ENCODE assay signal across 18 cellular contexts in genomic region chr3:86985427-86985826, GRCh38. TPM values are rescaled to one million over a fixed set of nuclear protein-coding genes. Genes with fewer than 3 reads are reported as not detected.
A peak's percentile ranks its signal among the peaks of the same experiment; 100 is the strongest.
DNase-seq lines count a peak whose midpoint lies in the region; ATAC-seq and TF ChIP-seq lines count a peak whose summit lies in the region.
"Had no signal": no experiment of that assay in that cellular context is flagged by ENCODE, and none has a peak within 500 bp of the region (broad histone marks: within the 10 kb centered on the region; RNA-seq: fewer than 3 reads in every experiment).

No MANE protein-coding gene starts in this region.

- POLR2A ChIA-PET in AG04449 (lab: Yijun Ruan, JAX), result no interaction called here
- POLR2A ChIA-PET in SK-N-SH (lab: Yijun Ruan, JAX), result no interaction called here

- ATAC-seq in GM21825 (IDR thresholded peaks at IDR 0.05; ENCODE audit: unreplicated experiment), result no peak
- ATAC-seq in foreskin keratinocyte, result no peak
- ATAC-seq in omental fat pad (ENCODE audit: low FRiP score), result no peak
- ATAC-seq: activated naive CD8-positive, alpha-beta T cell treated with anti-CD3 and anti-CD28 coated beads, Interleukin-2, amount 50 U/mL, for 24 hours; PC-3 had no signal

- no peaks in the 10 kb centered on the region for H3K9me2 ChIP-seq in SK-N-SH

- no peaks in the 10 kb centered on the region for H3K27me3 ChIP-seq in skeletal muscle satellite cell (ENCODE audit: control insufficient read depth, insufficient read depth, low read length)
- no peaks in the 10 kb centered on the region for H3K27me3 ChIP-seq in foreskin keratinocyte
- peaks cover 20% of the 10 kb centered on the region for H3K27me3 ChIP-seq in SK-N-SH (ENCODE audit: insufficient read depth)

- CTCF ChIA-PET in AG04449 (lab: Yijun Ruan, JAX) (interaction anchor here (0.8 to 1.8 kb wide), 6 partner anchors 21 to 212 kb away, joined by 3 to 5 read pairs (median 4); no protein-coding TSS in a partner anchor), SK-N-SH (lab: Yijun Ruan, JAX) (no interaction called here)

- TF ChIP-seq CTCF in AG04449 (IDR thresholded peaks at IDR 0.05; ENCODE audit: insufficient read depth, low read length, missing control alignments) (no peak), foreskin fibroblast (IDR thresholded peaks at IDR 0.05; ENCODE audit: low read depth, low read length) (no peak), foreskin keratinocyte (conservative IDR thresholded peaks at IDR 0.05) (no peak), SK-N-SH (IDR thresholded peaks at IDR 0.05) (no peak), omental fat pad (IDR thresholded peaks at IDR 0.05) (no peak)

- H2AFZ ChIP-seq in SK-N-SH (ENCODE audit: low read depth), result no peak overlapping the region

- H3K4me3 ChIP-seq in AG04449 (ENCODE audit: low read depth, low read length), result peak overlapping the region; percentile 39
- no peak overlapping the region for H3K4me3 ChIP-seq in SK-N-MC
- H3K4me3 ChIP-seq in foreskin fibroblast (ENCODE audit: low read depth in 1 of 2, low read length in 2 of 2), result peak overlapping the region; percentile 91 to 99
- H3K4me3 ChIP-seq in skeletal muscle satellite cell (ENCODE audit: low read length), result peak overlapping the region; percentile 60
- no peak overlapping the region for H3K4me3 ChIP-seq in SK-N-SH (ENCODE audit: low read depth in 2 of 2, low read length in 1 of 2)

- no peak for DNase-seq in AG04449 (ENCODE audit: low read depth, low spot score)
- DNase-seq in SK-N-MC (ENCODE audit: low read depth, low spot score), result no peak
- DNase-seq in foreskin fibroblast, result no peak
- DNase-seq in foreskin keratinocyte, result no peak
- no peak for DNase-seq in SK-N-SH
- DNase-seq in omental fat pad (ENCODE audit: low spot score), result no peak
- DNase-seq: activated CD4-positive, alpha-beta memory T cell treated with anti-CD3 and anti-CD28 coated beads, Interleukin-2, amount 10 ng/mL, durations not matched to agents 7 days and 5 days; activated naive CD8-positive, alpha-beta T cell treated with anti-CD3 and anti-CD28 coated beads, Interleukin-2, amount 50 U/mL, for 24 hours; activated T-cell treated with anti-CD3 and anti-CD28 coated beads, Interleukin-2, amount 50 U/mL, for 48 hours; COR-L47; H9; head of caudate nucleus; kidney; NCI-H1930; NCI-H526 treated with DMSO at 0.1 percent for 48 hours; PC-3 had no signal

- H3K9me3 ChIP-seq in SK-N-MC (ENCODE audit: low read depth, low read length) (no peaks in the 10 kb centered on the region), skeletal muscle satellite cell (replicated peaks; ENCODE audit: low read length) (no peaks in the 10 kb centered on the region), SK-N-SH (no peaks in the 10 kb centered on the region)

- H3F3A ChIP-seq in SK-N-SH (replicated peaks; ENCODE audit: insufficient read depth), result no peaks in the 10 kb centered on the region

- H3K4me1 ChIP-seq in skeletal muscle satellite cell (ENCODE audit: control insufficient read depth, insufficient read depth, low read length) (peaks cover 71% of the 10 kb centered on the region), foreskin keratinocyte (no peaks in the 10 kb centered on the region), SK-N-SH (ENCODE audit: control insufficient read depth in 1 of 2, insufficient read depth in 2 of 2, low read depth in 1 of 2, low read length in 1 of 2) (peaks cover under 1 to 5% of the 10 kb centered on the region in 2 experiments; a peak in 2 of 4 replicates)

- TF ChIP-seq EP300 in SK-N-SH (IDR thresholded peaks at IDR 0.05; ENCODE audit: borderline replicate concordance in 1 of 2, low read depth in 1 of 2, low read length in 1 of 2), result no peak

- no peak for TF ChIP-seq RAD21 in SK-N-SH (IDR thresholded peaks at IDR 0.05; ENCODE audit: low read length)

- H3K79me2 ChIP-seq in SK-N-SH (ENCODE audit: insufficient read depth), result no peaks in the 10 kb centered on the region

- H3K9ac ChIP-seq in SK-N-MC (ENCODE audit: insufficient read length), result no peak overlapping the region
- H3K9ac ChIP-seq in skeletal muscle satellite cell (ENCODE audit: low read depth, low read length), result peak overlapping the region; percentile 98
- no peak overlapping the region for H3K9ac ChIP-seq in SK-N-SH

- H3K4me2 ChIP-seq in skeletal muscle satellite cell (ENCODE audit: low read length) (peak overlapping the region; percentile 77), SK-N-SH (no peak overlapping the region)

- H3K27ac ChIP-seq in SK-N-MC (0 out of 2 replicates have a peak overlapping the region, but pooled peaks have one; percentile 28), foreskin keratinocyte (no peak overlapping the region), SK-N-SH (ENCODE audit: low read depth in 2 of 2, low read length in 1 of 2) (no peak overlapping the region)

- 39% methylated on average over 1 of the region's 1 CpG for WGBS in SK-N-SH (ENCODE audit: low lambda C conversion rate)

- no peaks in the 10 kb centered on the region for H4K20me1 ChIP-seq in SK-N-SH (ENCODE audit: insufficient read depth)

- H3K36me3 ChIP-seq in SK-N-MC (ENCODE audit: insufficient read depth, low read length), result no peaks in the 10 kb centered on the region
- peaks cover 4% of the 10 kb centered on the region for H3K36me3 ChIP-seq in skeletal muscle satellite cell (ENCODE audit: insufficient read depth, low read length)
- no peaks in the 10 kb centered on the region for H3K36me3 ChIP-seq in SK-N-SH (replicated peaks in 1 of 2; ENCODE audit: control insufficient read depth in 1 of 2, insufficient read depth in 2 of 2, low read length in 1 of 2)

TF ChIP-seq in SK-N-SH, 30 proteins besides CTCF, POLR2A, EP300 and RAD21:
- TF ChIP-seq PBX3 (IDR thresholded peaks at IDR 0.05), result no peak
- no peak for TF ChIP-seq JUND (IDR thresholded peaks at IDR 0.05)
- TF ChIP-seq GABPA (IDR thresholded peaks at IDR 0.05; ENCODE audit: low read depth), result no peak
- TF ChIP-seq MEF2A (IDR thresholded peaks at IDR 0.05; ENCODE audit: borderline replicate concordance, low read depth), result no peak
- no peak for TF ChIP-seq FOXJ3 (CRISPR knock-in tag; IDR thresholded peaks at IDR 0.05)
- TF ChIP-seq, protein P1, sequence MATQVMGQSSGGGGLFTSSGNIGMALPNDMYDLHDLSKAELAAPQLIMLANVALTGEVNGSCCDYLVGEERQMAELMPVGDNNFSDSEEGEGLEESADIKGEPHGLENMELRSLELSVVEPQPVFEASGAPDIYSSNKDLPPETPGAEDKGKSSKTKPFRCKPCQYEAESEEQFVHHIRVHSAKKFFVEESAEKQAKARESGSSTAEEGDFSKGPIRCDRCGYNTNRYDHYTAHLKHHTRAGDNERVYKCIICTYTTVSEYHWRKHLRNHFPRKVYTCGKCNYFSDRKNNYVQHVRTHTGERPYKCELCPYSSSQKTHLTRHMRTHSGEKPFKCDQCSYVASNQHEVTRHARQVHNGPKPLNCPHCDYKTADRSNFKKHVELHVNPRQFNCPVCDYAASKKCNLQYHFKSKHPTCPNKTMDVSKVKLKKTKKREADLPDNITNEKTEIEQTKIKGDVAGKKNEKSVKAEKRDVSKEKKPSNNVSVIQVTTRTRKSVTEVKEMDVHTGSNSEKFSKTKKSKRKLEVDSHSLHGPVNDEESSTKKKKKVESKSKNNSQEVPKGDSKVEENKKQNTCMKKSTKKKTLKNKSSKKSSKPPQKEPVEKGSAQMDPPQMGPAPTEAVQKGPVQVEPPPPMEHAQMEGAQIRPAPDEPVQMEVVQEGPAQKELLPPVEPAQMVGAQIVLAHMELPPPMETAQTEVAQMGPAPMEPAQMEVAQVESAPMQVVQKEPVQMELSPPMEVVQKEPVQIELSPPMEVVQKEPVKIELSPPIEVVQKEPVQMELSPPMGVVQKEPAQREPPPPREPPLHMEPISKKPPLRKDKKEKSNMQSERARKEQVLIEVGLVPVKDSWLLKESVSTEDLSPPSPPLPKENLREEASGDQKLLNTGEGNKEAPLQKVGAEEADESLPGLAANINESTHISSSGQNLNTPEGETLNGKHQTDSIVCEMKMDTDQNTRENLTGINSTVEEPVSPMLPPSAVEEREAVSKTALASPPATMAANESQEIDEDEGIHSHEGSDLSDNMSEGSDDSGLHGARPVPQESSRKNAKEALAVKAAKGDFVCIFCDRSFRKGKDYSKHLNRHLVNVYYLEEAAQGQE (IDR thresholded peaks at IDR 0.05; ENCODE audit: low read depth, low read length), result no peak
- TF ChIP-seq RFX5 (IDR thresholded peaks at IDR 0.05; ENCODE audit: low read length), result no peak
- TF ChIP-seq MXI1 (IDR thresholded peaks at IDR 0.05; ENCODE audit: low read depth, low read length), result no peak
- TF ChIP-seq, protein P2, sequence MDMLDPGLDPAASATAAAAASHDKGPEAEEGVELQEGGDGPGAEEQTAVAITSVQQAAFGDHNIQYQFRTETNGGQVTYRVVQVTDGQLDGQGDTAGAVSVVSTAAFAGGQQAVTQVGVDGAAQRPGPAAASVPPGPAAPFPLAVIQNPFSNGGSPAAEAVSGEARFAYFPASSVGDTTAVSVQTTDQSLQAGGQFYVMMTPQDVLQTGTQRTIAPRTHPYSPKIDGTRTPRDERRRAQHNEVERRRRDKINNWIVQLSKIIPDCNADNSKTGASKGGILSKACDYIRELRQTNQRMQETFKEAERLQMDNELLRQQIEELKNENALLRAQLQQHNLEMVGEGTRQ (IDR thresholded peaks at IDR 0.05; ENCODE audit: borderline replicate concordance, low read depth, low read length), result no peak

RNA-seq across cellular contexts. Expression of gene VGLL3, which starts 5.5 kb away (rescaled TPM):
- 59.0 and 59.3 TPM in 2 replicates for total RNA-seq in skeletal muscle satellite cell (2012; rRNA removed)
- total RNA-seq in foreskin keratinocyte (1.3 and 1.8 TPM in 2 replicates), omental fat pad (10 to 100 TPM; 36.9 to 99.6 (median 70.9) TPM)
- polyA plus RNA-seq in foreskin keratinocyte (0.11 and 0.18 TPM in 2 replicates), SK-N-SH (2012; rRNA removed) (not detected in 2 replicates)
- not detected in 2 replicates for polyA plus RNA-seq in SK-N-SH (2012; cell fraction: cytosol; rRNA removed)
- polyA plus RNA-seq in SK-N-SH (2012; cell fraction: nucleus; rRNA removed), result not detected in 2 replicates
- total RNA-seq: activated CD4-positive, alpha-beta memory T cell treated with anti-CD3 and anti-CD28 coated beads, Interleukin-2, amount 10 ng/mL, durations not matched to agents 7 days and 5 days had no signal

Comparison
In these comparisons a context has a peak if more than half of its experiments do, and no peak if none do; other contexts are left out.
1. H3K4me3 ChIP-seq: peak in AG04449 (single experiment), foreskin fibroblast (2 of 2) and skeletal muscle satellite cell (single experiment); none in SK-N-MC (single experiment) and SK-N-SH (0 of 2).
2. RNA of gene VGLL3, which starts 5.5 kb away (total RNA-seq): 36.9 to 99.6 TPM in omental fat pad; 1.3 to 1.8 TPM in foreskin keratinocyte; every median in the first group is over 10 times any median in the second.